ENCODE assay signal across 32 cellular contexts in genomic region chr3:43233062-43233461, GRCh38.
"Had no signal": no experiment of that assay in that cellular context is flagged by ENCODE, and none has a peak within 500 bp of the region (broad histone marks: within the 10 kb centered on the region; RNA-seq: fewer than 3 reads in every experiment).

No MANE protein-coding gene starts in this region.

- H3K4me3 ChIP-seq: ascending aorta, cardiac muscle cell, K562, Peyer's patch, SJSA1 had no signal

- H3K4me1 Mint-ChIP-seq: activated B cell treated with CpG ODN at 0.5 μM for 24 hours; central memory CD8-positive, alpha-beta T cell had no signal

- H3K4me3 Mint-ChIP-seq: activated B cell treated with CpG ODN at 0.5 μM for 24 hours; activated CD4-positive, alpha-beta memory T cell treated with anti-CD3 and anti-CD28 coated beads for 36 hours; activated naive CD4-positive, alpha-beta T cell treated with anti-CD3 and anti-CD28 coated beads, Interleukin-2, amount 50 U/mL, for 24 hours; activated naive CD8-positive, alpha-beta T cell treated with anti-CD3 and anti-CD28 coated beads, Interleukin-2, amount 10 ng/mL, durations not matched to agents 7 days and 5 days; central memory CD8-positive, alpha-beta T cell; T-helper 17 cell had no signal

- H3K4me2 ChIP-seq: SK-N-SH had no signal

- H3K27ac Mint-ChIP-seq: activated B cell treated with CpG ODN at 0.5 μM for 24 hours; activated CD4-positive, alpha-beta memory T cell treated with anti-CD3 and anti-CD28 coated beads for 36 hours; activated naive CD4-positive, alpha-beta T cell treated with anti-CD3 and anti-CD28 coated beads, Interleukin-2, amount 50 U/mL, for 24 hours; activated naive CD8-positive, alpha-beta T cell treated with anti-CD3 and anti-CD28 coated beads, Interleukin-2, amount 10 ng/mL, durations not matched to agents 7 days and 5 days; activated T-helper 2 cell treated with anti-CD3 and anti-CD28 coated beads, Interferon-gamma antibody, Interleukin-2, Interleukin-4, amounts not matched to agents 10 μg/mL and 5 μg/mL and 100 μg/mL, durations not matched to agents 14 hours and 24 hours and 36 hours; T-helper 17 cell had no signal

- H3K36me3 ChIP-seq: ascending aorta, cardiac muscle cell, Peyer's patch, SJSA1 had no signal

- H3K9ac ChIP-seq: SK-N-SH had no signal

- H3K27me3 ChIP-seq: ascending aorta, cardiac muscle cell, Peyer's patch, SJSA1 had no signal

- H3K27ac ChIP-seq: ascending aorta, cardiac muscle cell, Peyer's patch, SJSA1, VCaP had no signal

- DNase-seq: activated B cell treated with CpG ODN at 0.5 μM for 24 hours; activated CD4-positive, alpha-beta T cell treated with anti-CD3 and anti-CD28 coated beads for 4 hours; activated CD4-positive, alpha-beta T cell treated with anti-CD3 and anti-CD28 coated beads, Interleukin-2, amount 50 U/mL, for 1 hour; activated CD4-positive, CD25-positive, alpha-beta regulatory T cell treated with anti-CD3 and anti-CD28 coated beads, Interleukin-2, amount 50 U/mL, for 72 hours; activated CD8-positive, alpha-beta memory T cell treated with anti-CD3 and anti-CD28 coated beads, Interleukin-2, amount 50 U/mL, for 4 hours; activated gamma-delta T cell; activated naive CD4-positive, alpha-beta T cell treated with Interleukin-2 at 50 U/mL for 16 hours; activated naive CD8-positive, alpha-beta T cell treated with anti-CD3 and anti-CD28 coated beads, Interleukin-2, amount 10 ng/mL, durations not matched to agents 7 days and 5 days; amygdala; NCI-H1092 treated with DMSO at 0.1 percent for 48 hours; NCI-H1417; NCI-H146; NCI-H187; NCI-H2029 treated with DMSO at 0.1 percent for 48 hours; NCI-H2107; NCI-H226; NCI-H446 treated with DMSO at 0.1 percent for 48 hours; NK-92 treated with Interleukin-12 subunit alpha and Interleukin-12 subunit beta, amount 100 ng/mL, for 24 hours; PC-3; Peyer's patch; SHP77 treated with DMSO at 0.1 percent for 48 hours; SK-N-SH; T-helper 17 cell had no signal

- H3K27me3 Mint-ChIP-seq: activated naive CD4-positive, alpha-beta T cell treated with anti-CD3 and anti-CD28 coated beads, Interleukin-2, amount 50 U/mL, for 24 hours; central memory CD8-positive, alpha-beta T cell; T-helper 17 cell had no signal

- H3K9me3 Mint-ChIP-seq: activated naive CD4-positive, alpha-beta T cell treated with anti-CD3 and anti-CD28 coated beads, Interleukin-2, amount 50 U/mL, for 24 hours had no signal

- ATAC-seq: K562, PC-3, T-helper 17 cell had no signal

- H3K4me1 ChIP-seq: ascending aorta, Peyer's patch, SJSA1 had no signal
